In the genomic region with DNA sequence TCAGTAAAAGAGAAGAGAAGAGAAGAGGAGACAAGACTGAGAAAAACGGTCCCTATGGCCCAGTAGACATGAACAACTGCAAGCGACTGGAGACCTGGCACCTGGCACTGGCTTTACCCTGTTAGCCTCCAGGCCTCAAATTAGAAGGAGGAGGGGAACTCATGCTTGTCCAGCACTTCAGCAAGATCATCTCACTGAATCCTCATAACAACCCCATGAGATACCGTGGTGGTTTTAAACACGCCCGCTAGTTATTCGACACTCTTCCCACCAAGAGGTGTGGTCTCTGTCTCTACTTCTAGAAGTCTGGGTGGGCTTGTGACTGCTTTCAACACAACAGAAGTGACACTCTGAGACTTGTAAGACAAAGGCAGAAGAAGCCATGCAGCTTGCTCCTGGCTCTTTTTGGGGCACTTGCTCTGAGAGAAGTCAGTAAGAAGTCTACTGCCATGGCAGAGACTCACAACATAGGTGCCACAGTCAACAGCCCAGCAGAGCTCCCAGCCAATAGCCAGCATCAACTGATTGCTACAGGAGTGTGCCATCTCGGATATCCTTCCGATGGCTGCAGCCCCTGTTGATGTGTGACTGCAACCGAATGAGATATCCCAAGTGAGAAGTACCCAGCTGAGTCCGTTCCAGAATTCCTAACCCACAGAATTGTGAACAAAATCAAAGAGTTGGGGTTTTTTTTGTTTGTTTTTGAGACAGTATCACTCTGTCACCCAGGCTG, we compare ENCODE assay signal across 2 cellular contexts.
A peak's percentile ranks its signal among the peaks of the same experiment; 100 is the strongest.
TF ChIP-seq lines count a peak whose summit lies in the region.

No MANE protein-coding gene starts in this region.

TF ChIP-seq in HCT116, 20 proteins besides CTCF, POLR2A, EP300 and RAD21:
- TF ChIP-seq, protein P1, sequence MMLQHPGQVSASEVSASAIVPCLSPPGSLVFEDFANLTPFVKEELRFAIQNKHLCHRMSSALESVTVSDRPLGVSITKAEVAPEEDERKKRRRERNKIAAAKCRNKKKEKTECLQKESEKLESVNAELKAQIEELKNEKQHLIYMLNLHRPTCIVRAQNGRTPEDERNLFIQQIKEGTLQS (IDR thresholded peaks at IDR 0.05), result no peak
- TF ChIP-seq EGR1 (IDR thresholded peaks at IDR 0.05; ENCODE audit: low read depth), result no peak
- TF ChIP-seq, protein P2, sequence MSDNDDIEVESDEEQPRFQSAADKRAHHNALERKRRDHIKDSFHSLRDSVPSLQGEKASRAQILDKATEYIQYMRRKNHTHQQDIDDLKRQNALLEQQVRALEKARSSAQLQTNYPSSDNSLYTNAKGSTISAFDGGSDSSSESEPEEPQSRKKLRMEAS (IDR thresholded peaks at IDR 0.05), result no peak

TF ChIP-seq in K562, 482 proteins besides CTCF, POLR2A, EP300 and RAD21:
- TF ChIP-seq KDM2B (CRISPR knock-in tag; IDR thresholded peaks at IDR 0.05), result no peak
- TF ChIP-seq, protein P3, sequence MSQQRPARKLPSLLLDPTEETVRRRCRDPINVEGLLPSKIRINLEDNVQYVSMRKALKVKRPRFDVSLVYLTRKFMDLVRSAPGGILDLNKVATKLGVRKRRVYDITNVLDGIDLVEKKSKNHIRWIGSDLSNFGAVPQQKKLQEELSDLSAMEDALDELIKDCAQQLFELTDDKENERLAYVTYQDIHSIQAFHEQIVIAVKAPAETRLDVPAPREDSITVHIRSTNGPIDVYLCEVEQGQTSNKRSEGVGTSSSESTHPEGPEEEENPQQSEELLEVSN (IDR thresholded peaks at IDR 0.05; ENCODE audit: borderline replicate concordance in 1 of 2, extremely low read depth in 1 of 2, insufficient read depth in 1 of 2, insufficient read length in 1 of 2, low read depth in 1 of 2, low read length in 1 of 2, poor library complexity in 1 of 2, severe bottlenecking in 1 of 2), result peak in 1 of 2 experiments; percentile 27
- TF ChIP-seq MAZ (CRISPR knock-in tag; conservative IDR thresholded peaks at IDR 0.05 in 1 of 2, IDR thresholded peaks at IDR 0.05 in 1 of 2), result no peak
- TF ChIP-seq, protein P4, sequence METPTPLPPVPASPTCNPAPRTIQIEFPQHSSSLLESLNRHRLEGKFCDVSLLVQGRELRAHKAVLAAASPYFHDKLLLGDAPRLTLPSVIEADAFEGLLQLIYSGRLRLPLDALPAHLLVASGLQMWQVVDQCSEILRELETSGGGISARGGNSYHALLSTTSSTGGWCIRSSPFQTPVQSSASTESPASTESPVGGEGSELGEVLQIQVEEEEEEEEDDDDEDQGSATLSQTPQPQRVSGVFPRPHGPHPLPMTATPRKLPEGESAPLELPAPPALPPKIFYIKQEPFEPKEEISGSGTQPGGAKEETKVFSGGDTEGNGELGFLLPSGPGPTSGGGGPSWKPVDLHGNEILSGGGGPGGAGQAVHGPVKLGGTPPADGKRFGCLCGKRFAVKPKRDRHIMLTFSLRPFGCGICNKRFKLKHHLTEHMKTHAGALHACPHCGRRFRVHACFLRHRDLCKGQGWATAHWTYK (CRISPR knock-in tag; IDR thresholded peaks at IDR 0.05), result 0 out of 2 replicates have a peak, but pooled peaks have one; percentile 33
- no peak for TF ChIP-seq NFXL1 (CRISPR knock-in tag; IDR thresholded peaks at IDR 0.05)
- TF ChIP-seq, protein P5, sequence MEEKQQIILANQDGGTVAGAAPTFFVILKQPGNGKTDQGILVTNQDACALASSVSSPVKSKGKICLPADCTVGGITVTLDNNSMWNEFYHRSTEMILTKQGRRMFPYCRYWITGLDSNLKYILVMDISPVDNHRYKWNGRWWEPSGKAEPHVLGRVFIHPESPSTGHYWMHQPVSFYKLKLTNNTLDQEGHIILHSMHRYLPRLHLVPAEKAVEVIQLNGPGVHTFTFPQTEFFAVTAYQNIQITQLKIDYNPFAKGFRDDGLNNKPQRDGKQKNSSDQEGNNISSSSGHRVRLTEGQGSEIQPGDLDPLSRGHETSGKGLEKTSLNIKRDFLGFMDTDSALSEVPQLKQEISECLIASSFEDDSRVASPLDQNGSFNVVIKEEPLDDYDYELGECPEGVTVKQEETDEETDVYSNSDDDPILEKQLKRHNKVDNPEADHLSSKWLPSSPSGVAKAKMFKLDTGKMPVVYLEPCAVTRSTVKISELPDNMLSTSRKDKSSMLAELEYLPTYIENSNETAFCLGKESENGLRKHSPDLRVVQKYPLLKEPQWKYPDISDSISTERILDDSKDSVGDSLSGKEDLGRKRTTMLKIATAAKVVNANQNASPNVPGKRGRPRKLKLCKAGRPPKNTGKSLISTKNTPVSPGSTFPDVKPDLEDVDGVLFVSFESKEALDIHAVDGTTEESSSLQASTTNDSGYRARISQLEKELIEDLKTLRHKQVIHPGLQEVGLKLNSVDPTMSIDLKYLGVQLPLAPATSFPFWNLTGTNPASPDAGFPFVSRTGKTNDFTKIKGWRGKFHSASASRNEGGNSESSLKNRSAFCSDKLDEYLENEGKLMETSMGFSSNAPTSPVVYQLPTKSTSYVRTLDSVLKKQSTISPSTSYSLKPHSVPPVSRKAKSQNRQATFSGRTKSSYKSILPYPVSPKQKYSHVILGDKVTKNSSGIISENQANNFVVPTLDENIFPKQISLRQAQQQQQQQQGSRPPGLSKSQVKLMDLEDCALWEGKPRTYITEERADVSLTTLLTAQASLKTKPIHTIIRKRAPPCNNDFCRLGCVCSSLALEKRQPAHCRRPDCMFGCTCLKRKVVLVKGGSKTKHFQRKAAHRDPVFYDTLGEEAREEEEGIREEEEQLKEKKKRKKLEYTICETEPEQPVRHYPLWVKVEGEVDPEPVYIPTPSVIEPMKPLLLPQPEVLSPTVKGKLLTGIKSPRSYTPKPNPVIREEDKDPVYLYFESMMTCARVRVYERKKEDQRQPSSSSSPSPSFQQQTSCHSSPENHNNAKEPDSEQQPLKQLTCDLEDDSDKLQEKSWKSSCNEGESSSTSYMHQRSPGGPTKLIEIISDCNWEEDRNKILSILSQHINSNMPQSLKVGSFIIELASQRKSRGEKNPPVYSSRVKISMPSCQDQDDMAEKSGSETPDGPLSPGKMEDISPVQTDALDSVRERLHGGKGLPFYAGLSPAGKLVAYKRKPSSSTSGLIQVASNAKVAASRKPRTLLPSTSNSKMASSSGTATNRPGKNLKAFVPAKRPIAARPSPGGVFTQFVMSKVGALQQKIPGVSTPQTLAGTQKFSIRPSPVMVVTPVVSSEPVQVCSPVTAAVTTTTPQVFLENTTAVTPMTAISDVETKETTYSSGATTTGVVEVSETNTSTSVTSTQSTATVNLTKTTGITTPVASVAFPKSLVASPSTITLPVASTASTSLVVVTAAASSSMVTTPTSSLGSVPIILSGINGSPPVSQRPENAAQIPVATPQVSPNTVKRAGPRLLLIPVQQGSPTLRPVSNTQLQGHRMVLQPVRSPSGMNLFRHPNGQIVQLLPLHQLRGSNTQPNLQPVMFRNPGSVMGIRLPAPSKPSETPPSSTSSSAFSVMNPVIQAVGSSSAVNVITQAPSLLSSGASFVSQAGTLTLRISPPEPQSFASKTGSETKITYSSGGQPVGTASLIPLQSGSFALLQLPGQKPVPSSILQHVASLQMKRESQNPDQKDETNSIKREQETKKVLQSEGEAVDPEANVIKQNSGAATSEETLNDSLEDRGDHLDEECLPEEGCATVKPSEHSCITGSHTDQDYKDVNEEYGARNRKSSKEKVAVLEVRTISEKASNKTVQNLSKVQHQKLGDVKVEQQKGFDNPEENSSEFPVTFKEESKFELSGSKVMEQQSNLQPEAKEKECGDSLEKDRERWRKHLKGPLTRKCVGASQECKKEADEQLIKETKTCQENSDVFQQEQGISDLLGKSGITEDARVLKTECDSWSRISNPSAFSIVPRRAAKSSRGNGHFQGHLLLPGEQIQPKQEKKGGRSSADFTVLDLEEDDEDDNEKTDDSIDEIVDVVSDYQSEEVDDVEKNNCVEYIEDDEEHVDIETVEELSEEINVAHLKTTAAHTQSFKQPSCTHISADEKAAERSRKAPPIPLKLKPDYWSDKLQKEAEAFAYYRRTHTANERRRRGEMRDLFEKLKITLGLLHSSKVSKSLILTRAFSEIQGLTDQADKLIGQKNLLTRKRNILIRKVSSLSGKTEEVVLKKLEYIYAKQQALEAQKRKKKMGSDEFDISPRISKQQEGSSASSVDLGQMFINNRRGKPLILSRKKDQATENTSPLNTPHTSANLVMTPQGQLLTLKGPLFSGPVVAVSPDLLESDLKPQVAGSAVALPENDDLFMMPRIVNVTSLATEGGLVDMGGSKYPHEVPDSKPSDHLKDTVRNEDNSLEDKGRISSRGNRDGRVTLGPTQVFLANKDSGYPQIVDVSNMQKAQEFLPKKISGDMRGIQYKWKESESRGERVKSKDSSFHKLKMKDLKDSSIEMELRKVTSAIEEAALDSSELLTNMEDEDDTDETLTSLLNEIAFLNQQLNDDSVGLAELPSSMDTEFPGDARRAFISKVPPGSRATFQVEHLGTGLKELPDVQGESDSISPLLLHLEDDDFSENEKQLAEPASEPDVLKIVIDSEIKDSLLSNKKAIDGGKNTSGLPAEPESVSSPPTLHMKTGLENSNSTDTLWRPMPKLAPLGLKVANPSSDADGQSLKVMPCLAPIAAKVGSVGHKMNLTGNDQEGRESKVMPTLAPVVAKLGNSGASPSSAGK (IDR thresholded peaks at IDR 0.05), result peak; percentile 58
- TF ChIP-seq KLF10 (CRISPR knock-in tag; IDR thresholded peaks at IDR 0.05), result no peak
- TF ChIP-seq ZC3H4 (CRISPR knock-in tag; IDR thresholded peaks at IDR 0.05; ENCODE audit: borderline replicate concordance), result no peak
- TF ChIP-seq, protein P6, sequence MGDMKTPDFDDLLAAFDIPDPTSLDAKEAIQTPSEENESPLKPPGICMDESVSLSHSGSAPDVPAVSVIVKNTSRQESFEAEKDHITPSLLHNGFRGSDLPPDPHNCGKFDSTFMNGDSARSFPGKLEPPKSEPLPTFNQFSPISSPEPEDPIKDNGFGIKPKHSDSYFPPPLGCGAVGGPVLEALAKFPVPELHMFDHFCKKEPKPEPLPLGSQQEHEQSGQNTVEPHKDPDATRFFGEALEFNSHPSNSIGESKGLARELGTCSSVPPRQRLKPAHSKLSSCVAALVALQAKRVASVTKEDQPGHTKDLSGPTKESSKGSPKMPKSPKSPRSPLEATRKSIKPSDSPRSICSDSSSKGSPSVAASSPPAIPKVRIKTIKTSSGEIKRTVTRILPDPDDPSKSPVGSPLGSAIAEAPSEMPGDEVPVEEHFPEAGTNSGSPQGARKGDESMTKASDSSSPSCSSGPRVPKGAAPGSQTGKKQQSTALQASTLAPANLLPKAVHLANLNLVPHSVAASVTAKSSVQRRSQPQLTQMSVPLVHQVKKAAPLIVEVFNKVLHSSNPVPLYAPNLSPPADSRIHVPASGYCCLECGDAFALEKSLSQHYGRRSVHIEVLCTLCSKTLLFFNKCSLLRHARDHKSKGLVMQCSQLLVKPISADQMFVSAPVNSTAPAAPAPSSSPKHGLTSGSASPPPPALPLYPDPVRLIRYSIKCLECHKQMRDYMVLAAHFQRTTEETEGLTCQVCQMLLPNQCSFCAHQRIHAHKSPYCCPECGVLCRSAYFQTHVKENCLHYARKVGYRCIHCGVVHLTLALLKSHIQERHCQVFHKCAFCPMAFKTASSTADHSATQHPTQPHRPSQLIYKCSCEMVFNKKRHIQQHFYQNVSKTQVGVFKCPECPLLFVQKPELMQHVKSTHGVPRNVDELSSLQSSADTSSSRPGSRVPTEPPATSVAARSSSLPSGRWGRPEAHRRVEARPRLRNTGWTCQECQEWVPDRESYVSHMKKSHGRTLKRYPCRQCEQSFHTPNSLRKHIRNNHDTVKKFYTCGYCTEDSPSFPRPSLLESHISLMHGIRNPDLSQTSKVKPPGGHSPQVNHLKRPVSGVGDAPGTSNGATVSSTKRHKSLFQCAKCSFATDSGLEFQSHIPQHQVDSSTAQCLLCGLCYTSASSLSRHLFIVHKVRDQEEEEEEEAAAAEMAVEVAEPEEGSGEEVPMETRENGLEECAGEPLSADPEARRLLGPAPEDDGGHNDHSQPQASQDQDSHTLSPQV (IDR thresholded peaks at IDR 0.05), result peak; percentile 59
- TF ChIP-seq ZSCAN32 (CRISPR knock-in tag; IDR thresholded peaks at IDR 0.05), result no peak
- TF ChIP-seq SPI1 (IDR thresholded peaks at IDR 0.05; ENCODE audit: borderline replicate concordance, low read depth, low read length), result no peak
- TF ChIP-seq, protein P7, sequence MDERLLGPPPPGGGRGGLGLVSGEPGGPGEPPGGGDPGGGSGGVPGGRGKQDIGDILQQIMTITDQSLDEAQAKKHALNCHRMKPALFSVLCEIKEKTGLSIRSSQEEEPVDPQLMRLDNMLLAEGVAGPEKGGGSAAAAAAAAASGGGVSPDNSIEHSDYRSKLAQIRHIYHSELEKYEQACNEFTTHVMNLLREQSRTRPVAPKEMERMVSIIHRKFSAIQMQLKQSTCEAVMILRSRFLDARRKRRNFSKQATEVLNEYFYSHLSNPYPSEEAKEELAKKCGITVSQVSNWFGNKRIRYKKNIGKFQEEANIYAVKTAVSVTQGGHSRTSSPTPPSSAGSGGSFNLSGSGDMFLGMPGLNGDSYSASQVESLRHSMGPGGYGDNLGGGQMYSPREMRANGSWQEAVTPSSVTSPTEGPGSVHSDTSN (CRISPR knock-in tag; IDR thresholded peaks at IDR 0.05; ENCODE audit: low read depth), result no peak
- TF ChIP-seq, protein P7 (tag; conservative IDR thresholded peaks at IDR 0.05; ENCODE audit: low read depth), result no peak
- TF ChIP-seq L3MBTL2 (IDR thresholded peaks at IDR 0.05), result peak; percentile 41; the same call in 1 of the 2 replicates
